Comparison of ENCODE assay signal across 8 cellular contexts in genomic region chr13:42970824-42971669, GRCh38. TPM values are rescaled to one million over a fixed set of nuclear protein-coding genes. Genes with fewer than 3 reads are reported as not detected.
DNase-seq lines count a peak whose midpoint lies in the region; ATAC-seq, FAIRE-seq and TF ChIP-seq lines count a peak whose summit lies in the region.

No MANE protein-coding gene starts in this region.

- H3K9me2 ChIP-seq in OCI-LY7 (ENCODE audit: insufficient read depth, low read length), result no peaks in the 10 kb centered on the region

- peaks cover 2% of the 10 kb centered on the region for H3K9me3 Mint-ChIP-seq in activated naive CD4-positive, alpha-beta T cell treated with anti-CD3 and anti-CD28 coated beads for 36 hours

- FAIRE-seq in small intestine (lab: Jason Lieb, UNC), result no peak

- peaks cover 1% of the 10 kb centered on the region for H3K36me3 Mint-ChIP-seq in activated naive CD4-positive, alpha-beta T cell treated with anti-CD3 and anti-CD28 coated beads for 36 hours (ENCODE audit: low read depth)

- no peaks in the 10 kb centered on the region for H4K20me1 ChIP-seq in OCI-LY7 (ENCODE audit: insufficient read depth, low read length)

- peak overlapping the region; percentile 18 for H3K27ac Mint-ChIP-seq in activated naive CD4-positive, alpha-beta T cell treated with anti-CD3 and anti-CD28 coated beads for 36 hours

- H3K4me1 ChIP-seq in A673 (ENCODE audit: insufficient read depth, low read length, poor library complexity, severe bottlenecking) (peaks cover 9% of the 10 kb centered on the region), OCI-LY7 (ENCODE audit: insufficient read depth, low read length, poor library complexity, severe bottlenecking) (no peaks in the 10 kb centered on the region), small intestine (ENCODE audit: control insufficient read depth in 2 of 2, insufficient read depth in 1 of 2, low read depth in 1 of 2, low read length in 1 of 2) (peaks cover 2 to 6% of the 10 kb centered on the region in 2 donors)

- no peaks in the 10 kb centered on the region for H3K79me2 ChIP-seq in OCI-LY7 (ENCODE audit: insufficient read depth, low read depth, low read length)

- H3K4me3 Mint-ChIP-seq in activated naive CD4-positive, alpha-beta T cell treated with anti-CD3 and anti-CD28 coated beads for 36 hours, result no peak overlapping the region

- H3K4me3 ChIP-seq in A673 (ENCODE audit: low read depth, low read length, poor library complexity, severe bottlenecking) (no peak overlapping the region), OCI-LY7 (ENCODE audit: low read depth, low read length, poor library complexity, severe bottlenecking) (no peak overlapping the region), small intestine (ENCODE audit: low read depth in 1 of 2, low read length in 2 of 2) (no peak overlapping the region)

- 54 to 59% (median 55%) methylated on average over 6 of the region's 6 CpGs for WGBS in small intestine, 3 donors

- CTCF ChIA-PET in A673 (lab: Charles Lee) (no interaction called here), OCI-LY7 (lab: Charles Lee; ENCODE audit: unreplicated experiment) (no interaction called here)
- CTCF ChIA-PET in activated naive CD4-positive, alpha-beta T cell treated with anti-CD3 and anti-CD28 coated beads for 36 hours (lab: Charles Lee), result interaction anchor here (0.7 to 2.8 kb wide), 12 partner anchors 9 to 833 kb away, joined by 3 to 11 read pairs (median 6); no protein-coding TSS in a partner anchor

- peak; percentile 80 for TF ChIP-seq CTCF in A673 (conservative IDR thresholded peaks at IDR 0.05; ENCODE audit: low read depth, low read length)
- peak; percentile 88 for TF ChIP-seq CTCF in GM12872 (IDR thresholded peaks at IDR 0.05; ENCODE audit: insufficient read depth, low read depth, low read length)
- peak; percentile 85 for TF ChIP-seq CTCF in OCI-LY7 (conservative IDR thresholded peaks at IDR 0.05; ENCODE audit: low read length)

- no peaks in the 10 kb centered on the region for H3K27me3 ChIP-seq in A673 (replicated peaks; ENCODE audit: insufficient read depth, low read depth, low read length, poor library complexity)
- H3K27me3 ChIP-seq in small intestine (ENCODE audit: control insufficient read depth in 2 of 2, insufficient read depth in 2 of 2, low read length in 2 of 2), result no peaks in the 10 kb centered on the region

- peak; percentile 74 for DNase-seq in A673 (ENCODE audit: low spot score)
- DNase-seq in OCI-LY7 (ENCODE audit: low spot score), result peak; percentile 65
- peak; percentile 71 for DNase-seq in activated naive CD4-positive, alpha-beta T cell treated with anti-CD3 and anti-CD28 coated beads for 36 hours
- DNase-seq in left cardiac atrium, result no peak
- peak; percentile 70 for DNase-seq in small intestine
- DNase-seq in T1000 (lab: John Stamatoyannopoulos, UW), result no peak

- no peak overlapping the region for H3K27ac ChIP-seq in A673 (ENCODE audit: low read depth, low read length, poor library complexity, severe bottlenecking)
- no peak overlapping the region for H3K27ac ChIP-seq in OCI-LY7 (ENCODE audit: low read depth, low read length, poor library complexity, severe bottlenecking)
- H3K27ac ChIP-seq in small intestine (ENCODE audit: low read depth in 1 of 2, low read length in 1 of 2), result no peak overlapping the region

- no peaks in the 10 kb centered on the region for H3K27me3 Mint-ChIP-seq in activated naive CD4-positive, alpha-beta T cell treated with anti-CD3 and anti-CD28 coated beads for 36 hours (ENCODE audit: low read depth)

- peak overlapping the region; percentile 26; the same call in 1 of the 2 replicates for H3K4me2 ChIP-seq in OCI-LY7 (ENCODE audit: low read length)

- H3K36me3 ChIP-seq in A673 (ENCODE audit: insufficient read depth, low read length, poor library complexity, severe bottlenecking), result no peaks in the 10 kb centered on the region
- H3K36me3 ChIP-seq in OCI-LY7 (ENCODE audit: insufficient read depth, low read length), result no peaks in the 10 kb centered on the region
- no peaks in the 10 kb centered on the region for H3K36me3 ChIP-seq in small intestine (ENCODE audit: control insufficient read depth in 2 of 2, insufficient read depth in 2 of 2, low read length in 2 of 2)

- ATAC-seq in HG02981 (IDR thresholded peaks at IDR 0.05; ENCODE audit: unreplicated experiment), result peak; percentile 58
- peak; percentile 45 to 73 for ATAC-seq in left cardiac atrium

- BruUV-seq in A673 (replicated peaks; lab: Mats Ljungman, UMichigan) (no TSS peak), OCI-LY7 (replicated peaks; lab: Mats Ljungman, UMichigan) (no TSS peak)

- intact Hi-C loops in A673 (cut with micrococcal nuclease; ENCODE audit: unreplicated experiment), result loop anchor here (5.0 kb wide), 1 partner anchor 831 kb away; no protein-coding TSS in a partner anchor
- intact Hi-C loops in OCI-LY7 (cut with micrococcal nuclease; ENCODE audit: unreplicated experiment), result loop anchor here (5.0 kb wide), 1 partner anchor 896 kb away; no protein-coding TSS in a partner anchor
- intact Hi-C loops in activated naive CD4-positive, alpha-beta T cell treated with anti-CD3 and anti-CD28 coated beads for 36 hours (cut with micrococcal nuclease), result loop anchor here (1.0 to 10.0 kb wide), 5 partner anchors 21 to 903 kb away; partner anchors contain the start of genes DNAJC15 and EPSTI1
- intact Hi-C loops in left cardiac atrium (cut with DNase I), result loop anchor here (5.0 to 10.0 kb wide), 3 partner anchors 161 to 904 kb away; partner anchors contain the start of genes CCDC122 (in 1 of the 2) and LACC1 (in 1 of the 2)

- peaks cover 8% of the 10 kb centered on the region for H3K4me1 Mint-ChIP-seq in activated naive CD4-positive, alpha-beta T cell treated with anti-CD3 and anti-CD28 coated beads for 36 hours (ENCODE audit: low read depth)

- H3K9me3 ChIP-seq in A673 (ENCODE audit: low read depth, low read length, poor library complexity, severe bottlenecking) (no peaks in the 10 kb centered on the region), OCI-LY7 (ENCODE audit: low read length) (no peaks in the 10 kb centered on the region), small intestine (ENCODE audit: control insufficient read depth, low read depth) (no peaks in the 10 kb centered on the region)

- H2AFZ ChIP-seq in OCI-LY7 (ENCODE audit: low read length), result peak overlapping the region; percentile 34; the same call in 1 of the 2 replicates

- POLR2A ChIA-PET in A673 (lab: Charles Lee; ENCODE audit: low non-redundant PET), result no interaction called here
- POLR2A ChIA-PET in OCI-LY7 (lab: Charles Lee), result no interaction called here

RNA-seq across cellular contexts. Expression of gene EPSTI1, which starts 21.0 kb away (rescaled TPM):
- total RNA-seq in A673 (2021) (0.13 TPM in 1 of 2 replicates, not detected in the other), OCI-LY7 (2022) (0.49 TPM in 1 of 2 replicates, not detected in the other), left cardiac atrium (10 to 100 TPM in 1 of 2 donors, 1 to 10 TPM in 1; 4.9 to 10.8 TPM)
- 0.10 and 2.1 TPM in 2 replicates for total RNA-seq in OCI-LY7 (2014; rRNA removed; shearing (Covaris generic))
- 10 to 100 TPM; 17.4 to 19.8 TPM for total RNA-seq in activated naive CD4-positive, alpha-beta T cell treated with anti-CD3 and anti-CD28 coated beads for 36 hours
- polyA plus RNA-seq in small intestine, result 10 to 100 TPM; 11.3 to 18.2 (median 11.9) TPM

RNA-seq across cellular contexts. Expression of gene DNAJC15, which starts 52.3 kb away (rescaled TPM):
- 2.4 and 2.6 TPM in 2 replicates for total RNA-seq in A673 (2021)
- total RNA-seq in OCI-LY7 (2014; rRNA removed; shearing (Covaris generic)), result 0.57 and 2.2 TPM in 2 replicates
- total RNA-seq in OCI-LY7 (2022), result not detected in 2 replicates
- 10 to 100 TPM; 14.5 to 16.8 TPM for total RNA-seq in activated naive CD4-positive, alpha-beta T cell treated with anti-CD3 and anti-CD28 coated beads for 36 hours
- total RNA-seq in left cardiac atrium, result 10 to 100 TPM; 21.8 to 24.4 TPM
- 10 to 100 TPM; 25.7 to 37.2 (median 34.0) TPM for polyA plus RNA-seq in small intestine

Comparison
In these comparisons a context has a peak if more than half of its experiments do, and no peak if none do; other contexts are left out.
1. DNase-seq: peak in A673 (single experiment), OCI-LY7 (single experiment), activated naive CD4-positive, alpha-beta T cell treated with anti-CD3 and anti-CD28 coated beads for 36 hours (single experiment) and small intestine (single experiment); none in left cardiac atrium (single experiment) and T1000 (single experiment).
2. Peak in every context shown above with its lines, with median percentiles within 50 percentile points of each other: CTCF ChIP-seq.